In genomic region chr2:105438104-105438929, GRCh38 we compare ENCODE assay signal across 1 cellular context.
TF ChIP-seq lines count a peak whose summit lies in the region.

No MANE protein-coding gene starts in this region.

TF ChIP-seq in K562, 482 proteins besides CTCF, POLR2A, EP300 and RAD21 (continued from another document and continues in another):
- TF ChIP-seq, protein P1, sequence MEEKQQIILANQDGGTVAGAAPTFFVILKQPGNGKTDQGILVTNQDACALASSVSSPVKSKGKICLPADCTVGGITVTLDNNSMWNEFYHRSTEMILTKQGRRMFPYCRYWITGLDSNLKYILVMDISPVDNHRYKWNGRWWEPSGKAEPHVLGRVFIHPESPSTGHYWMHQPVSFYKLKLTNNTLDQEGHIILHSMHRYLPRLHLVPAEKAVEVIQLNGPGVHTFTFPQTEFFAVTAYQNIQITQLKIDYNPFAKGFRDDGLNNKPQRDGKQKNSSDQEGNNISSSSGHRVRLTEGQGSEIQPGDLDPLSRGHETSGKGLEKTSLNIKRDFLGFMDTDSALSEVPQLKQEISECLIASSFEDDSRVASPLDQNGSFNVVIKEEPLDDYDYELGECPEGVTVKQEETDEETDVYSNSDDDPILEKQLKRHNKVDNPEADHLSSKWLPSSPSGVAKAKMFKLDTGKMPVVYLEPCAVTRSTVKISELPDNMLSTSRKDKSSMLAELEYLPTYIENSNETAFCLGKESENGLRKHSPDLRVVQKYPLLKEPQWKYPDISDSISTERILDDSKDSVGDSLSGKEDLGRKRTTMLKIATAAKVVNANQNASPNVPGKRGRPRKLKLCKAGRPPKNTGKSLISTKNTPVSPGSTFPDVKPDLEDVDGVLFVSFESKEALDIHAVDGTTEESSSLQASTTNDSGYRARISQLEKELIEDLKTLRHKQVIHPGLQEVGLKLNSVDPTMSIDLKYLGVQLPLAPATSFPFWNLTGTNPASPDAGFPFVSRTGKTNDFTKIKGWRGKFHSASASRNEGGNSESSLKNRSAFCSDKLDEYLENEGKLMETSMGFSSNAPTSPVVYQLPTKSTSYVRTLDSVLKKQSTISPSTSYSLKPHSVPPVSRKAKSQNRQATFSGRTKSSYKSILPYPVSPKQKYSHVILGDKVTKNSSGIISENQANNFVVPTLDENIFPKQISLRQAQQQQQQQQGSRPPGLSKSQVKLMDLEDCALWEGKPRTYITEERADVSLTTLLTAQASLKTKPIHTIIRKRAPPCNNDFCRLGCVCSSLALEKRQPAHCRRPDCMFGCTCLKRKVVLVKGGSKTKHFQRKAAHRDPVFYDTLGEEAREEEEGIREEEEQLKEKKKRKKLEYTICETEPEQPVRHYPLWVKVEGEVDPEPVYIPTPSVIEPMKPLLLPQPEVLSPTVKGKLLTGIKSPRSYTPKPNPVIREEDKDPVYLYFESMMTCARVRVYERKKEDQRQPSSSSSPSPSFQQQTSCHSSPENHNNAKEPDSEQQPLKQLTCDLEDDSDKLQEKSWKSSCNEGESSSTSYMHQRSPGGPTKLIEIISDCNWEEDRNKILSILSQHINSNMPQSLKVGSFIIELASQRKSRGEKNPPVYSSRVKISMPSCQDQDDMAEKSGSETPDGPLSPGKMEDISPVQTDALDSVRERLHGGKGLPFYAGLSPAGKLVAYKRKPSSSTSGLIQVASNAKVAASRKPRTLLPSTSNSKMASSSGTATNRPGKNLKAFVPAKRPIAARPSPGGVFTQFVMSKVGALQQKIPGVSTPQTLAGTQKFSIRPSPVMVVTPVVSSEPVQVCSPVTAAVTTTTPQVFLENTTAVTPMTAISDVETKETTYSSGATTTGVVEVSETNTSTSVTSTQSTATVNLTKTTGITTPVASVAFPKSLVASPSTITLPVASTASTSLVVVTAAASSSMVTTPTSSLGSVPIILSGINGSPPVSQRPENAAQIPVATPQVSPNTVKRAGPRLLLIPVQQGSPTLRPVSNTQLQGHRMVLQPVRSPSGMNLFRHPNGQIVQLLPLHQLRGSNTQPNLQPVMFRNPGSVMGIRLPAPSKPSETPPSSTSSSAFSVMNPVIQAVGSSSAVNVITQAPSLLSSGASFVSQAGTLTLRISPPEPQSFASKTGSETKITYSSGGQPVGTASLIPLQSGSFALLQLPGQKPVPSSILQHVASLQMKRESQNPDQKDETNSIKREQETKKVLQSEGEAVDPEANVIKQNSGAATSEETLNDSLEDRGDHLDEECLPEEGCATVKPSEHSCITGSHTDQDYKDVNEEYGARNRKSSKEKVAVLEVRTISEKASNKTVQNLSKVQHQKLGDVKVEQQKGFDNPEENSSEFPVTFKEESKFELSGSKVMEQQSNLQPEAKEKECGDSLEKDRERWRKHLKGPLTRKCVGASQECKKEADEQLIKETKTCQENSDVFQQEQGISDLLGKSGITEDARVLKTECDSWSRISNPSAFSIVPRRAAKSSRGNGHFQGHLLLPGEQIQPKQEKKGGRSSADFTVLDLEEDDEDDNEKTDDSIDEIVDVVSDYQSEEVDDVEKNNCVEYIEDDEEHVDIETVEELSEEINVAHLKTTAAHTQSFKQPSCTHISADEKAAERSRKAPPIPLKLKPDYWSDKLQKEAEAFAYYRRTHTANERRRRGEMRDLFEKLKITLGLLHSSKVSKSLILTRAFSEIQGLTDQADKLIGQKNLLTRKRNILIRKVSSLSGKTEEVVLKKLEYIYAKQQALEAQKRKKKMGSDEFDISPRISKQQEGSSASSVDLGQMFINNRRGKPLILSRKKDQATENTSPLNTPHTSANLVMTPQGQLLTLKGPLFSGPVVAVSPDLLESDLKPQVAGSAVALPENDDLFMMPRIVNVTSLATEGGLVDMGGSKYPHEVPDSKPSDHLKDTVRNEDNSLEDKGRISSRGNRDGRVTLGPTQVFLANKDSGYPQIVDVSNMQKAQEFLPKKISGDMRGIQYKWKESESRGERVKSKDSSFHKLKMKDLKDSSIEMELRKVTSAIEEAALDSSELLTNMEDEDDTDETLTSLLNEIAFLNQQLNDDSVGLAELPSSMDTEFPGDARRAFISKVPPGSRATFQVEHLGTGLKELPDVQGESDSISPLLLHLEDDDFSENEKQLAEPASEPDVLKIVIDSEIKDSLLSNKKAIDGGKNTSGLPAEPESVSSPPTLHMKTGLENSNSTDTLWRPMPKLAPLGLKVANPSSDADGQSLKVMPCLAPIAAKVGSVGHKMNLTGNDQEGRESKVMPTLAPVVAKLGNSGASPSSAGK (IDR thresholded peaks at IDR 0.05) = peak; percentile 50
- TF ChIP-seq, protein P2, sequence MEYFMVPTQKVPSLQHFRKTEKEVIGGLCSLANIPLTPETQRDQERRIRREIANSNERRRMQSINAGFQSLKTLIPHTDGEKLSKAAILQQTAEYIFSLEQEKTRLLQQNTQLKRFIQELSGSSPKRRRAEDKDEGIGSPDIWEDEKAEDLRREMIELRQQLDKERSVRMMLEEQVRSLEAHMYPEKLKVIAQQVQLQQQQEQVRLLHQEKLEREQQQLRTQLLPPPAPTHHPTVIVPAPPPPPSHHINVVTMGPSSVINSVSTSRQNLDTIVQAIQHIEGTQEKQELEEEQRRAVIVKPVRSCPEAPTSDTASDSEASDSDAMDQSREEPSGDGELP (CRISPR knock-in tag; IDR thresholded peaks at IDR 0.05; ENCODE audit: borderline replicate concordance) = peak; percentile 90
- TF ChIP-seq ZNF384 (IDR thresholded peaks at IDR 0.05; ENCODE audit: low read depth, low read length) = no peak
- TF ChIP-seq HMG20B (CRISPR knock-in tag; IDR thresholded peaks at IDR 0.05) = no peak
- no peak for TF ChIP-seq RBM39 (optimal IDR thresholded peaks at IDR 0.05; ENCODE audit: low read depth, low read length)
- no peak for TF ChIP-seq NELFE (IDR thresholded peaks at IDR 0.05; ENCODE audit: insufficient read depth, insufficient read length)
- TF ChIP-seq NRF1 (conservative IDR thresholded peaks at IDR 0.05 in 1 of 2, IDR thresholded peaks at IDR 0.05 in 1 of 2) = 0 out of 4 replicates have a peak, but pooled peaks of 1 of the 2 experiments have one; percentile 26
- no peak for TF ChIP-seq ILK (tag; IDR thresholded peaks at IDR 0.05; ENCODE audit: borderline replicate concordance, low read depth)
- no peak for TF ChIP-seq KLF1 (tag; IDR thresholded peaks at IDR 0.05)
- no peak for TF ChIP-seq RAD51 (IDR thresholded peaks at IDR 0.05; ENCODE audit: borderline replicate concordance, low read depth)
- no peak for TF ChIP-seq ZBED1 (IDR thresholded peaks at IDR 0.05)
- TF ChIP-seq SRSF3 (IDR thresholded peaks at IDR 0.05; ENCODE audit: insufficient read depth, low read length) = no peak
- TF ChIP-seq, protein P3, sequence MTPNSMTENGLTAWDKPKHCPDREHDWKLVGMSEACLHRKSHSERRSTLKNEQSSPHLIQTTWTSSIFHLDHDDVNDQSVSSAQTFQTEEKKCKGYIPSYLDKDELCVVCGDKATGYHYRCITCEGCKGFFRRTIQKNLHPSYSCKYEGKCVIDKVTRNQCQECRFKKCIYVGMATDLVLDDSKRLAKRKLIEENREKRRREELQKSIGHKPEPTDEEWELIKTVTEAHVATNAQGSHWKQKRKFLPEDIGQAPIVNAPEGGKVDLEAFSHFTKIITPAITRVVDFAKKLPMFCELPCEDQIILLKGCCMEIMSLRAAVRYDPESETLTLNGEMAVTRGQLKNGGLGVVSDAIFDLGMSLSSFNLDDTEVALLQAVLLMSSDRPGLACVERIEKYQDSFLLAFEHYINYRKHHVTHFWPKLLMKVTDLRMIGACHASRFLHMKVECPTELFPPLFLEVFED (CRISPR knock-in tag; conservative IDR thresholded peaks at IDR 0.05) = no peak
- peak in 1 of 3 experiments; percentile 49; a peak in 1 of 6 replicates for TF ChIP-seq ZBTB11 (CRISPR knock-in tag; IDR thresholded peaks at IDR 0.05)
- no peak for TF ChIP-seq KDM5B (IDR thresholded peaks at IDR 0.05; ENCODE audit: insufficient replicate concordance, low read depth, low read length)
- TF ChIP-seq ZNF707 (CRISPR knock-in tag; conservative IDR thresholded peaks at IDR 0.05) = no peak
- TF ChIP-seq ZBTB12 (CRISPR knock-in tag; IDR thresholded peaks at IDR 0.05) = no peak
- TF ChIP-seq E2F4 (CRISPR knock-in tag; IDR thresholded peaks at IDR 0.05; ENCODE audit: low read depth) = no peak
- TF ChIP-seq ZHX1 (conservative IDR thresholded peaks at IDR 0.05; ENCODE audit: low read length) = no peak
- TF ChIP-seq, protein P4, sequence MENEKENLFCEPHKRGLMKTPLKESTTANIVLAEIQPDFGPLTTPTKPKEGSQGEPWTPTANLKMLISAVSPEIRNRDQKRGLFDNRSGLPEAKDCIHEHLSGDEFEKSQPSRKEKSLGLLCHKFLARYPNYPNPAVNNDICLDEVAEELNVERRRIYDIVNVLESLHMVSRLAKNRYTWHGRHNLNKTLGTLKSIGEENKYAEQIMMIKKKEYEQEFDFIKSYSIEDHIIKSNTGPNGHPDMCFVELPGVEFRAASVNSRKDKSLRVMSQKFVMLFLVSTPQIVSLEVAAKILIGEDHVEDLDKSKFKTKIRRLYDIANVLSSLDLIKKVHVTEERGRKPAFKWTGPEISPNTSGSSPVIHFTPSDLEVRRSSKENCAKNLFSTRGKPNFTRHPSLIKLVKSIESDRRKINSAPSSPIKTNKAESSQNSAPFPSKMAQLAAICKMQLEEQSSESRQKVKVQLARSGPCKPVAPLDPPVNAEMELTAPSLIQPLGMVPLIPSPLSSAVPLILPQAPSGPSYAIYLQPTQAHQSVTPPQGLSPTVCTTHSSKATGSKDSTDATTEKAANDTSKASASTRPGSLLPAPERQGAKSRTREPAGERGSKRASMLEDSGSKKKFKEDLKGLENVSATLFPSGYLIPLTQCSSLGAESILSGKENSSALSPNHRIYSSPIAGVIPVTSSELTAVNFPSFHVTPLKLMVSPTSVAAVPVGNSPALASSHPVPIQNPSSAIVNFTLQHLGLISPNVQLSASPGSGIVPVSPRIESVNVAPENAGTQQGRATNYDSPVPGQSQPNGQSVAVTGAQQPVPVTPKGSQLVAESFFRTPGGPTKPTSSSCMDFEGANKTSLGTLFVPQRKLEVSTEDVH (IDR thresholded peaks at IDR 0.05; ENCODE audit: low read depth, partially characterized antibody) = no peak
- no peak for TF ChIP-seq ZNF280A (IDR thresholded peaks at IDR 0.05; ENCODE audit: low read depth, partially characterized antibody)
- no peak for TF ChIP-seq ZNF212 (CRISPR knock-in tag; IDR thresholded peaks at IDR 0.05)
- peak; percentile 53 for TF ChIP-seq TAF9B (IDR thresholded peaks at IDR 0.05; ENCODE audit: partially characterized antibody)
